ENCODE assay signal across 32 cellular contexts in genomic region chr5:124105326-124105725, GRCh38.
"Had no signal": no experiment of that assay in that cellular context is flagged by ENCODE, and none has a peak within 500 bp of the region (broad histone marks: within the 10 kb centered on the region; RNA-seq: fewer than 3 reads in every experiment).

No MANE protein-coding gene starts in this region.

- H3K4me3 ChIP-seq: adrenal gland, body of pancreas, breast epithelium had no signal

- H3K9me3 ChIP-seq: adrenal gland, body of pancreas, breast epithelium had no signal

- H3K4me1 ChIP-seq: adrenal gland, body of pancreas, breast epithelium had no signal

- H3K36me3 ChIP-seq: adrenal gland, brain microvascular endothelial cell, breast epithelium had no signal

- ATAC-seq: activated CD8-positive, alpha-beta T cell treated with anti-CD3 and anti-CD28 coated beads for 36 hours; activated naive CD4-positive, alpha-beta T cell treated with anti-CD3 and anti-CD28 coated beads, Interleukin-2, amount 50 U/mL, for 72 hours; activated T-cell treated with anti-CD3 and anti-CD28 coated beads, Interleukin-2, amount 50 U/mL, for 4 hours; activated T-cell treated with anti-CD3 and anti-CD28 coated beads, Interleukin-2, amount 50 U/mL, for 72 hours; activated T-helper 17 cell treated with anti-CD3 and anti-CD28 coated beads, Interleukin-2, amount 50 U/mL, for 72 hours; body of pancreas had no signal

- H3K27me3 ChIP-seq: adrenal gland, body of pancreas, brain microvascular endothelial cell, breast epithelium had no signal

- H3K27ac ChIP-seq: adrenal gland, body of pancreas, brain microvascular endothelial cell, breast epithelium, VCaP had no signal

- DNase-seq: activated B cell treated with CpG ODN at 0.5 μM for 24 hours; activated CD4-positive, alpha-beta memory T cell treated with anti-CD3 and anti-CD28 coated beads for 36 hours; activated CD4-positive, alpha-beta T cell treated with anti-CD3 and anti-CD28 coated beads for 4 hours; activated CD4-positive, alpha-beta T cell treated with anti-CD3 and anti-CD28 coated beads, Interleukin-2, amount 10 ng/mL, durations not matched to agents 24 days and 14 days; activated CD4-positive, alpha-beta T cell treated with anti-CD3 and anti-CD28 coated beads, Interleukin-2, amount 50 U/mL, for 1 hour; activated CD4-positive, alpha-beta T cell treated with anti-CD3 and anti-CD28 coated beads, Interleukin-2, amount 50 U/mL, for 4 hours; activated CD4-positive, CD25-positive, alpha-beta regulatory T cell treated with anti-CD3 and anti-CD28 coated beads, Interleukin-2, amount 50 U/mL, for 72 hours; activated CD8-positive, alpha-beta memory T cell treated with anti-CD3 and anti-CD28 coated beads, Interleukin-2, amount 50 U/mL, for 4 hours; activated CD8-positive, alpha-beta T cell treated with anti-CD3 and anti-CD28 coated beads for 36 hours; activated effector memory CD4-positive, alpha-beta T cell treated with anti-CD3 and anti-CD28 coated beads, Interleukin-2, amount 50 U/mL, for 16 hours; activated gamma-delta T cell treated with Interleukin-2 at 50 U/mL for 16 hours; activated naive CD4-positive, alpha-beta T cell; activated naive CD4-positive, alpha-beta T cell treated with anti-CD3 and anti-CD28 coated beads for 36 hours; activated naive CD4-positive, alpha-beta T cell treated with anti-CD3 and anti-CD28 coated beads, Interleukin-2, amount 50 U/mL, for 16 hours; activated naive CD8-positive, alpha-beta T cell treated with anti-CD3 and anti-CD28 coated beads for 36 hours; activated T-cell treated with anti-CD3 and anti-CD28 coated beads for 4 hours; activated T-cell treated with anti-CD3 and anti-CD28 coated beads, Interleukin-2, amount 50 U/mL, for 1 hour; activated T-cell treated with anti-CD3 and anti-CD28 coated beads, Interleukin-2, amount 50 U/mL, for 4 hours; activated T-cell treated with anti-CD3 and anti-CD28 coated beads, Interleukin-2, amount 50 U/mL, for 72 hours; adrenal gland; amniotic stem cell; aorta; body of pancreas; brain microvascular endothelial cell; central memory CD4-positive, alpha-beta T cell; T-helper 1 cell; T-helper 2 cell; T-helper 9 cell had no signal
